ENCODE assay signal across 12 cellular contexts in the genomic region with DNA sequence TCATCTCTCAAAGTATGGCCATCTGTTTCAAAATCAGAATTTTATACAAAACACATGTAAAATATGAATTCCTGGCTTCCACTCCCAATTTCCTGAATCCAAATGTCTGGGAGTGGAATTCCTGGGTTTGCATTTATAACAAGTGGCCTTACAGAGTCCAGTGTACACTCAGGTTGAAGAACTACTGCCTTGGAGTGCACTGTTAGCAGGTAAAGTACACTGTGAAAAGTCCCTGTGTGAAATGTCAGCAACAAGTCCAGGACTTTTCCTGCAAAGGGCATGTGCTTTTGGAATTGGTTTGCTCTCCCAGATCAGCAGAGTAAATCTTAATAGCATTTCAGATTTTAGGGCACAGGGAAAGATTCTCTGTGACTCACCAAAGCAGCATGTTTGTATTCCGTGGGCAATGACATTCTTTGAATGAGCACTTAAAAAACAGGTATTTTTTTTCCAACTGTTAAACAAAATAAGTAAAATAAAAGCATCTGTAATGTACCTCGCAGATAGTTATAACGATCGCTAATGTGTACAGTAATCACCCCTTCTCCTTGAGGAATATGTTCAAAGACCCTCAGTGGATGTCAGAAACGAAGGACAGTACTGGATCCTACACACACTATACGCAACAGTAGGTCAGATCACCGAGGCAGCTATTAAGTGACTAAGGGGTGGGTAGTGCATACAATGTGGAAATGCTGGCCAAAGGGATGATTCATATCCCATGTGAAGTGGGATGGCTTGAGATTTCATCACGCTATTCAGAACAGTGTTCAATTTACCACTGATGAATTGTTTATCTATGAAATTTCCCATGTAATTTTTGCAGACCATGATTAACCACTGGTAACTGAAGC. TPM values are rescaled to one million over a fixed set of nuclear protein-coding genes. Genes with fewer than 3 reads are reported as not detected.
DNase-seq lines count a peak whose midpoint lies in the region; ATAC-seq and TF ChIP-seq lines count a peak whose summit lies in the region.
"Had no signal": no experiment of that assay in that cellular context is flagged by ENCODE, and none has a peak within 500 bp of the region (broad histone marks: within the 10 kb centered on the region; RNA-seq: fewer than 3 reads in every experiment).

No MANE protein-coding gene starts in this region.

- H3K79me2 ChIP-seq in GM23248 (ENCODE audit: insufficient read depth) = no peaks in the 10 kb centered on the region

- 0 to 1% methylated on average over 8 of the region's 8 CpGs for WGBS in GM23248 (ENCODE audit: low coverage in 1 of 2, low lambda C conversion rate in 2 of 2, missing lambda C conversion rate in 2 of 2), 2 experiments

- peak; percentile 97 for DNase-seq in GM23248
- DNase-seq in Panc1 (ENCODE audit: low read depth, low spot score) = peak; percentile 96
- DNase-seq in epithelial cell of proximal tubule (ENCODE audit: low read depth) = peak; percentile 93
- DNase-seq in sciatic nerve (ENCODE audit: low spot score) = no peak
- DNase-seq in NCI-H82 (lab: John Stamatoyannopoulos, UW) = no peak
- DNase-seq in GM19240 (ENCODE audit: insufficient read length, low spot score) = no peak
- no peak for DNase-seq in C1 segment of cervical spinal cord (lab: John Stamatoyannopoulos, UW)
- DNase-seq: activated effector memory CD4-positive, alpha-beta T cell treated with anti-CD3 and anti-CD28 coated beads, Interleukin-2, amount 50 U/mL, for 16 hours; NCI-H1092 treated with DMSO at 0.1 percent for 48 hours; occipital lobe; T-helper 17 cell had no signal

- in situ Hi-C loops in GM23248 (cut with MboI) = no loop called here
- in situ Hi-C loops in Panc1 (cut with HindIII; ENCODE audit: low pct_unique_long_range_greater_than_20kb, low sequenced_read_pairs) = no loop called here

- H3K9ac ChIP-seq in GM23248 = peak overlapping the region; percentile 56

- H3K27me3 ChIP-seq in GM23248 (replicated peaks; ENCODE audit: insufficient read depth) (no peaks in the 10 kb centered on the region), Panc1 (ENCODE audit: control insufficient read depth, insufficient read depth, low read length) (no peaks in the 10 kb centered on the region)

- H3K27ac ChIP-seq in GM23248 (peak overlapping the region; percentile 81), Panc1 (ENCODE audit: low read length) (peak overlapping the region; percentile 60)

- no peaks in the 10 kb centered on the region for H3K9me3 ChIP-seq in GM23248 (ENCODE audit: low read depth)
- H3K9me3 ChIP-seq in Panc1 (ENCODE audit: control insufficient read depth, insufficient read depth, low read depth, low read length) = no peaks in the 10 kb centered on the region

- POLR2A ChIA-PET in Panc1 (lab: Charles Lee) = no interaction called here

- ATAC-seq in Panc1 (peak; percentile 97), sciatic nerve (peak; percentile 73), GM18909 (IDR thresholded peaks at IDR 0.05; ENCODE audit: poor library complexity, unreplicated experiment) (no peak)
- ATAC-seq: T-helper 17 cell had no signal

- peaks cover 45% of the 10 kb centered on the region for H3F3A ChIP-seq in GM23248 (ENCODE audit: insufficient read depth)

- H3K36me3 ChIP-seq in GM23248 (ENCODE audit: low read depth) (no peaks in the 10 kb centered on the region), Panc1 (ENCODE audit: control insufficient read depth, insufficient read depth, low read length) (no peaks in the 10 kb centered on the region)

- peak overlapping the region; percentile 55 for H3K4me3 ChIP-seq in GM23248
- peak overlapping the region in 1 of 2 experiments; percentile 7; a peak in 2 of 4 replicates for H3K4me3 ChIP-seq in Panc1 (ENCODE audit: low read depth in 2 of 2, low read length in 2 of 2)
- H3K4me3 ChIP-seq in epithelial cell of proximal tubule (ENCODE audit: low read depth, low read length) = no peak overlapping the region

- no peak overlapping the region for H2AFZ ChIP-seq in GM23248

- no peaks in the 10 kb centered on the region for H3K9me2 ChIP-seq in GM23248 (ENCODE audit: insufficient read depth)

- H3K4me1 ChIP-seq in GM23248 (ENCODE audit: insufficient read depth) = peaks cover 43% of the 10 kb centered on the region
- H3K4me1 ChIP-seq in Panc1 (ENCODE audit: control insufficient read depth, insufficient read depth, low read length) = 0 out of 2 replicates have a peak, but pooled peaks cover 3% of the 10 kb centered on the region

- CTCF ChIA-PET in Panc1 (lab: Charles Lee) = interaction anchor here (0.6 kb wide), 1 partner anchor 38 kb away, joined by 5 read pairs; no protein-coding TSS in a partner anchor

- no TSS peak for BruUV-seq in Panc1 (replicated peaks; lab: Mats Ljungman, UMichigan)

- no peaks in the 10 kb centered on the region for H4K20me1 ChIP-seq in GM23248 (ENCODE audit: insufficient read depth)

- peak overlapping the region; percentile 77 for H3K4me2 ChIP-seq in GM23248 (ENCODE audit: unreplicated experiment)

- TF ChIP-seq CTCF in Panc1 (IDR thresholded peaks at IDR 0.05) (no peak), epithelial cell of proximal tubule (conservative IDR thresholded peaks at IDR 0.05; ENCODE audit: low read depth, low read length) (no peak)

- intact Hi-C loops in Panc1 (cut with micrococcal nuclease; ENCODE audit: unreplicated experiment) = loop anchor here (10.0 kb wide), 1 partner anchor 309 kb away; no protein-coding TSS in a partner anchor
- intact Hi-C loops in sciatic nerve (cut with DNase I) = no loop called here

RNA-seq across cellular contexts. Expression of gene CLDN16, which starts 1.9 kb away (rescaled TPM):
- 0.11 TPM in 1 of 2 replicates, not detected in the other for total RNA-seq in GM23248 (2014; rRNA removed; shearing (Covaris generic))
- polyA plus RNA-seq in GM23248 (2016; fragmentation: Nextera tagmentation; extraction: Ambion mirVana) = not detected in 2 replicates
- not detected for total RNA-seq in Panc1 (2021; ENCODE audit: unreplicated experiment)
- not detected for polyA plus RNA-seq in Panc1 (2012; ENCODE audit: insufficient read length)
- total RNA-seq in epithelial cell of proximal tubule = 8.5 and 29.7 TPM in 2 replicates
- 0.53 TPM for total RNA-seq in sciatic nerve
- total RNA-seq: T-helper 17 cell had no signal

Comparison
In these comparisons a context has a peak if more than half of its experiments do, and no peak if none do; other contexts are left out.
1. DNase-seq: peak in GM23248 (single experiment), Panc1 (single experiment) and epithelial cell of proximal tubule (single experiment); none in sciatic nerve (single experiment), NCI-H82 (single experiment), GM19240 (single experiment) and C1 segment of cervical spinal cord (0 of 14).